37 cellular contexts compared by ENCODE assay signal in the genomic region with DNA sequence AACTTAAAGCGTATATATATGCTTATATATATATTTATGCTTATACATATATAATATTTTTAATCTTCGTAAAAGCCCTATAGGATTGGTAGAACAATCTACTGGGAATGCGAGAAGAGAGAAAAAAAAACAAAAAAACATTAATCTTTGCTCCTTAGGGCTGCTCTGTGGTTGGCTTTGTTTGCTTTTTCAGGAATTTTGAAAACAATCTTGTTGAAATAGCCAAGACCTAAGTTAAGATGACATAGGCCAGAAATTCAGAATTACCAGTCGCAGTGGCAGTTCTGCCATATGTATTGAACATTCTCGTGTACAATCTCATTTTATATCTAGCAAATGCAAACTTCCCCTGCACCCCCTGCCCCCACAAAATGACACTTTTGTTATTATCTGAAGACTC. TPM values are rescaled to one million over a fixed set of nuclear protein-coding genes. Genes with fewer than 3 reads are reported as not detected.
"Had no signal": no experiment of that assay in that cellular context is flagged by ENCODE, and none has a peak within 500 bp of the region (broad histone marks: within the 10 kb centered on the region; RNA-seq: fewer than 3 reads in every experiment).

No MANE protein-coding gene starts in this region.

- ATAC-seq: activated CD8-positive, alpha-beta T cell treated with anti-CD3 and anti-CD28 coated beads for 36 hours; activated naive CD4-positive, alpha-beta T cell treated with anti-CD3 and anti-CD28 coated beads, Interleukin-2, amount 50 U/mL, for 72 hours; activated T-cell treated with anti-CD3 and anti-CD28 coated beads, Interleukin-2, amount 50 U/mL, for 4 hours; activated T-cell treated with anti-CD3 and anti-CD28 coated beads, Interleukin-2, amount 50 U/mL, for 72 hours; activated T-helper 17 cell treated with anti-CD3 and anti-CD28 coated beads, Interleukin-2, amount 50 U/mL, for 72 hours; body of pancreas had no signal

- H3K4me1 ChIP-seq: adrenal gland, body of pancreas had no signal

- H3K4me3 ChIP-seq: adrenal gland, body of pancreas, cardiac muscle cell had no signal

- DNase-seq: activated B cell treated with CpG ODN at 0.5 μM for 24 hours; activated CD4-positive, alpha-beta memory T cell treated with anti-CD3 and anti-CD28 coated beads for 36 hours; activated CD4-positive, alpha-beta T cell treated with anti-CD3 and anti-CD28 coated beads for 4 hours; activated CD4-positive, alpha-beta T cell treated with anti-CD3 and anti-CD28 coated beads, Interleukin-2, amount 10 ng/mL, durations not matched to agents 24 days and 14 days; activated CD4-positive, alpha-beta T cell treated with anti-CD3 and anti-CD28 coated beads, Interleukin-2, amount 50 U/mL, for 1 hour; activated CD4-positive, alpha-beta T cell treated with anti-CD3 and anti-CD28 coated beads, Interleukin-2, amount 50 U/mL, for 4 hours; activated CD4-positive, CD25-positive, alpha-beta regulatory T cell treated with anti-CD3 and anti-CD28 coated beads, Interleukin-2, amount 50 U/mL, for 72 hours; activated CD8-positive, alpha-beta memory T cell treated with anti-CD3 and anti-CD28 coated beads, Interleukin-2, amount 50 U/mL, for 4 hours; activated CD8-positive, alpha-beta T cell treated with anti-CD3 and anti-CD28 coated beads for 36 hours; activated effector memory CD4-positive, alpha-beta T cell treated with anti-CD3 and anti-CD28 coated beads, Interleukin-2, amount 50 U/mL, for 16 hours; activated gamma-delta T cell treated with Interleukin-2 at 50 U/mL for 16 hours; activated naive CD4-positive, alpha-beta T cell; activated naive CD4-positive, alpha-beta T cell treated with anti-CD3 and anti-CD28 coated beads for 36 hours; activated naive CD4-positive, alpha-beta T cell treated with anti-CD3 and anti-CD28 coated beads, Interleukin-2, amount 50 U/mL, for 16 hours; activated naive CD8-positive, alpha-beta T cell treated with anti-CD3 and anti-CD28 coated beads for 36 hours; activated T-cell treated with anti-CD3 and anti-CD28 coated beads for 4 hours; activated T-cell treated with anti-CD3 and anti-CD28 coated beads, Interleukin-2, amount 50 U/mL, for 1 hour; activated T-cell treated with anti-CD3 and anti-CD28 coated beads, Interleukin-2, amount 50 U/mL, for 4 hours; activated T-cell treated with anti-CD3 and anti-CD28 coated beads, Interleukin-2, amount 50 U/mL, for 72 hours; adrenal gland; amniotic stem cell; aorta; body of pancreas; brain microvascular endothelial cell; caudate nucleus; cerebellar nuclear complex; T-helper 1 cell; T-helper 9 cell had no signal

- H3K27me3 ChIP-seq: adrenal gland, body of pancreas, brain microvascular endothelial cell, cardiac muscle cell had no signal

- H3K36me3 ChIP-seq: adrenal gland, brain microvascular endothelial cell, cardiac muscle cell had no signal

- H3K9me3 ChIP-seq: adrenal gland, body of pancreas had no signal

- H3K27ac ChIP-seq: adrenal gland, body of pancreas, brain microvascular endothelial cell, cardiac muscle cell, VCaP had no signal

RNA-seq across cellular contexts. Expression of a gene that starts 0.7 kb away (rescaled TPM):
- total RNA-seq: activated B cell treated with CpG ODN at 0.5 μM for 24 hours; activated CD4-positive, alpha-beta memory T cell treated with anti-CD3 and anti-CD28 coated beads for 36 hours; activated CD4-positive, alpha-beta T cell treated with anti-CD3 and anti-CD28 coated beads, Interleukin-2, amount 10 ng/mL, durations not matched to agents 24 days and 14 days; activated CD8-positive, alpha-beta memory T cell treated with anti-CD3 and anti-CD28 coated beads for 36 hours; activated CD8-positive, alpha-beta T cell treated with anti-CD3 and anti-CD28 coated beads for 36 hours; activated naive CD4-positive, alpha-beta T cell treated with anti-CD3 and anti-CD28 coated beads for 36 hours; activated naive CD4-positive, alpha-beta T cell treated with anti-CD3 and anti-CD28 coated beads, Interleukin-2, amount 50 U/mL, for 72 hours; activated naive CD8-positive, alpha-beta T cell treated with anti-CD3 and anti-CD28 coated beads for 36 hours; activated T-cell treated with anti-CD3 and anti-CD28 coated beads, Interleukin-2, amount 50 U/mL, for 4 hours; activated T-cell treated with anti-CD3 and anti-CD28 coated beads, Interleukin-2, amount 50 U/mL, for 72 hours; activated T-helper 1 cell treated with anti-CD3 and anti-CD28 coated beads, Interleukin-12 subunit alpha, Interleukin-12 subunit beta, Interleukin-2, Interleukin-4 antibody, amounts not matched to agents 30 ng/mL and 10 ng/mL and 1 ng/mL, durations not matched to agents 14 hours and 24 hours and 36 hours; activated T-helper 17 cell treated with anti-CD3 and anti-CD28 coated beads, Interleukin-2, amount 50 U/mL, for 72 hours; adrenal gland; aorta; astrocyte; body of pancreas; bronchial epithelial cell; cardiac muscle cell; chondrocyte had no signal

RNA-seq across cellular contexts. Expression of a gene that starts 12.8 kb away (rescaled TPM):
- total RNA-seq: astrocyte, cardiac muscle cell, chondrocyte had no signal

RNA-seq across cellular contexts. Expression of a gene that starts 50.2 kb away (rescaled TPM):
- total RNA-seq: activated B cell treated with CpG ODN at 0.5 μM for 24 hours; activated CD4-positive, alpha-beta memory T cell treated with anti-CD3 and anti-CD28 coated beads for 36 hours; activated CD4-positive, alpha-beta T cell treated with anti-CD3 and anti-CD28 coated beads, Interleukin-2, amount 10 ng/mL, durations not matched to agents 24 days and 14 days; activated CD8-positive, alpha-beta memory T cell treated with anti-CD3 and anti-CD28 coated beads for 36 hours; activated CD8-positive, alpha-beta T cell treated with anti-CD3 and anti-CD28 coated beads for 36 hours; activated naive CD4-positive, alpha-beta T cell treated with anti-CD3 and anti-CD28 coated beads for 36 hours; activated naive CD4-positive, alpha-beta T cell treated with anti-CD3 and anti-CD28 coated beads, Interleukin-2, amount 50 U/mL, for 72 hours; activated naive CD8-positive, alpha-beta T cell treated with anti-CD3 and anti-CD28 coated beads for 36 hours; activated T-cell treated with anti-CD3 and anti-CD28 coated beads, Interleukin-2, amount 50 U/mL, for 4 hours; activated T-cell treated with anti-CD3 and anti-CD28 coated beads, Interleukin-2, amount 50 U/mL, for 72 hours; activated T-helper 1 cell treated with anti-CD3 and anti-CD28 coated beads, Interleukin-12 subunit alpha, Interleukin-12 subunit beta, Interleukin-2, Interleukin-4 antibody, amounts not matched to agents 30 ng/mL and 10 ng/mL and 1 ng/mL, durations not matched to agents 14 hours and 24 hours and 36 hours; activated T-helper 17 cell treated with anti-CD3 and anti-CD28 coated beads, Interleukin-2, amount 50 U/mL, for 72 hours; adrenal gland; aorta; body of pancreas; bronchial epithelial cell; cardiac muscle cell had no signal

RNA-seq across cellular contexts. Expression of a gene that starts 54.7 kb away (rescaled TPM):
- total RNA-seq: activated CD4-positive, alpha-beta memory T cell treated with anti-CD3 and anti-CD28 coated beads for 36 hours; activated CD4-positive, alpha-beta T cell treated with anti-CD3 and anti-CD28 coated beads, Interleukin-2, amount 10 ng/mL, durations not matched to agents 24 days and 14 days; activated CD8-positive, alpha-beta memory T cell treated with anti-CD3 and anti-CD28 coated beads for 36 hours; activated CD8-positive, alpha-beta T cell treated with anti-CD3 and anti-CD28 coated beads for 36 hours; activated naive CD4-positive, alpha-beta T cell treated with anti-CD3 and anti-CD28 coated beads for 36 hours; activated naive CD8-positive, alpha-beta T cell treated with anti-CD3 and anti-CD28 coated beads for 36 hours; activated T-cell treated with anti-CD3 and anti-CD28 coated beads, Interleukin-2, amount 50 U/mL, for 4 hours; activated T-helper 1 cell treated with anti-CD3 and anti-CD28 coated beads, Interleukin-12 subunit alpha, Interleukin-12 subunit beta, Interleukin-2, Interleukin-4 antibody, amounts not matched to agents 30 ng/mL and 10 ng/mL and 1 ng/mL, durations not matched to agents 14 hours and 24 hours and 36 hours; activated T-helper 17 cell treated with anti-CD3 and anti-CD28 coated beads, Interleukin-2, amount 50 U/mL, for 72 hours; astrocyte; body of pancreas; bronchial epithelial cell; cardiac muscle cell; chondrocyte had no signal
